Comparison of ENCODE assay signal across 1 cellular context in the genomic region with DNA sequence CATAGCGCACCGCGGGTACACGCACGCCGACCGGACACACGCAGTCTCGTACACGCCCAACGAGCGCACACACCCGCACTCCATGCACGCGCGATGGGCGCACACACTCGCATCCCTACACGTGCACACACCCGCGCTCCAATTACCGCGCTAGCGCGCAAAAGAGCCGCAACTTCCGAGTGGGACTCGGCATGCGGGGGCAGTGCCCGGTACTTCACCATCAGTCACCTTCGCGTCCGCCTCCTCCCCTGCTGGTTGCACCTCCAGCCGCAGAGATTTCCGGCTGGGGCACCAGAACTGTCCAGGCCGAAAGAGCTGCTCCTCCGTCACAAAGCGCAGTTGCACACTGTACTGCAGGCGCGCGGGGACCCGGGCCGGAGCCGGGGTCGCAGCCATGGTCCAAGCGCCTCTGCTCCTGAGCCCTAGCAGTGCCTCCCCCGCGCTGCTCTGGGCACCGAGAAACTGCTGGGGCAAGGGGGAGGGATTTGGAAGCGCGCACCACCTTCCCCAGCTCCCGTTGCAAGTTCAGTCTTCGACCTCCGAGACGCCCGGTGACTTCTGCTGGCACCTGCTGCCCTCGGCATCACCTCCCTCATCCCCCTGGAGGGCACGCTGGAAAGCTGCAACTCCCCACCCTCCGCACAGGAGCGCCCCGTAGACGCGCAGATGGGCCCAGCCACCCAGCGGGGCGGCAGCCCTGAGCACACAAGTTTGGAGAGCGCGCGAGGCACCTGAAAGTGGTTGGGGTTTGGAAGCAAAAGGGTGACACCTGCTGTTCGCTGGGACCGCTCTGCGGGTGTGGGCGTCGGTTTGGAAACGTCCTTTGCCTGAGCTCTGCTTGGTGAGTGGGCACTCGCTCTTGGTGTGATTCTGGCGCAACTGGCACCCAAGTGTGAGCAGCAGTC.
TF ChIP-seq lines count a peak whose summit lies in the region.

No MANE protein-coding gene starts in this region.

TF ChIP-seq in HepG2, 621 proteins besides CTCF, POLR2A, EP300 and RAD21 (continued from another document and continues in another):
- TF ChIP-seq, protein P1, sequence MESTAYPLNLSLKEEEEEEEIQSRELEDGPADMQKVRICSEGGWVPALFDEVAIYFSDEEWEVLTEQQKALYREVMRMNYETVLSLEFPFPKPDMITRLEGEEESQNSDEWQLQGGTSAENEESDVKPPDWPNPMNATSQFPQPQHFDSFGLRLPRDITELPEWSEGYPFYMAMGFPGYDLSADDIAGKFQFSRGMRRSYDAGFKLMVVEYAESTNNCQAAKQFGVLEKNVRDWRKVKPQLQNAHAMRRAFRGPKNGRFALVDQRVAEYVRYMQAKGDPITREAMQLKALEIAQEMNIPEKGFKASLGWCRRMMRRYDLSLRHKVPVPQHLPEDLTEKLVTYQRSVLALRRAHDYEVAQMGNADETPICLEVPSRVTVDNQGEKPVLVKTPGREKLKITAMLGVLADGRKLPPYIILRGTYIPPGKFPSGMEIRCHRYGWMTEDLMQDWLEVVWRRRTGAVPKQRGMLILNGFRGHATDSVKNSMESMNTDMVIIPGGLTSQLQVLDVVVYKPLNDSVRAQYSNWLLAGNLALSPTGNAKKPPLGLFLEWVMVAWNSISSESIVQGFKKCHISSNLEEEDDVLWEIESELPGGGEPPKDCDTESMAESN (CRISPR knock-in tag; conservative IDR thresholded peaks at IDR 0.05) = no peak
- TF ChIP-seq, protein P2, sequence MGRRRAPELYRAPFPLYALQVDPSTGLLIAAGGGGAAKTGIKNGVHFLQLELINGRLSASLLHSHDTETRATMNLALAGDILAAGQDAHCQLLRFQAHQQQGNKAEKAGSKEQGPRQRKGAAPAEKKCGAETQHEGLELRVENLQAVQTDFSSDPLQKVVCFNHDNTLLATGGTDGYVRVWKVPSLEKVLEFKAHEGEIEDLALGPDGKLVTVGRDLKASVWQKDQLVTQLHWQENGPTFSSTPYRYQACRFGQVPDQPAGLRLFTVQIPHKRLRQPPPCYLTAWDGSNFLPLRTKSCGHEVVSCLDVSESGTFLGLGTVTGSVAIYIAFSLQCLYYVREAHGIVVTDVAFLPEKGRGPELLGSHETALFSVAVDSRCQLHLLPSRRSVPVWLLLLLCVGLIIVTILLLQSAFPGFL (CRISPR knock-in tag; IDR thresholded peaks at IDR 0.05) = no peak
- TF ChIP-seq RFXAP (CRISPR knock-in tag; IDR thresholded peaks at IDR 0.05; ENCODE audit: borderline replicate concordance) = peak; percentile 70; the same call in 1 of the 2 replicates
- TF ChIP-seq ASH2L (IDR thresholded peaks at IDR 0.05; ENCODE audit: insufficient read length, low read depth, low read length) = no peak
- no peak for TF ChIP-seq IRF2 (CRISPR knock-in tag; IDR thresholded peaks at IDR 0.05)
- no peak for TF ChIP-seq NCOA1 (CRISPR knock-in tag; IDR thresholded peaks at IDR 0.05)
- TF ChIP-seq ZNF501 (CRISPR knock-in tag; IDR thresholded peaks at IDR 0.05) = peak; percentile 73
- no peak for TF ChIP-seq KAT2B (IDR thresholded peaks at IDR 0.05; ENCODE audit: borderline replicate concordance, low read depth, low read length)
- TF ChIP-seq NFIB (CRISPR knock-in tag; IDR thresholded peaks at IDR 0.05; ENCODE audit: borderline replicate concordance) = no peak
- TF ChIP-seq ZNF34 (CRISPR knock-in tag; IDR thresholded peaks at IDR 0.05; ENCODE audit: borderline replicate concordance) = no peak
- TF ChIP-seq DR1 (CRISPR knock-in tag; IDR thresholded peaks at IDR 0.05) = peak; percentile 50; the same call in 1 of the 2 replicates
- TF ChIP-seq, protein P3, sequence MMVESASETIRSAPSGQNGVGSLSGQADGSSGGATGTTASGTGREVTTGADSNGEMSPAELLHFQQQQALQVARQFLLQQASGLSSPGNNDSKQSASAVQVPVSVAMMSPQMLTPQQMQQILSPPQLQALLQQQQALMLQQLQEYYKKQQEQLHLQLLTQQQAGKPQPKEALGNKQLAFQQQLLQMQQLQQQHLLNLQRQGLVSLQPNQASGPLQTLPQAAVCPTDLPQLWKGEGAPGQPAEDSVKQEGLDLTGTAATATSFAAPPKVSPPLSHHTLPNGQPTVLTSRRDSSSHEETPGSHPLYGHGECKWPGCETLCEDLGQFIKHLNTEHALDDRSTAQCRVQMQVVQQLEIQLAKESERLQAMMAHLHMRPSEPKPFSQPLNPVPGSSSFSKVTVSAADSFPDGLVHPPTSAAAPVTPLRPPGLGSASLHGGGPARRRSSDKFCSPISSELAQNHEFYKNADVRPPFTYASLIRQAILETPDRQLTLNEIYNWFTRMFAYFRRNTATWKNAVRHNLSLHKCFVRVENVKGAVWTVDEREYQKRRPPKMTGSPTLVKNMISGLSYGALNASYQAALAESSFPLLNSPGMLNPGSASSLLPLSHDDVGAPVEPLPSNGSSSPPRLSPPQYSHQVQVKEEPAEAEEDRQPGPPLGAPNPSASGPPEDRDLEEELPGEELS (CRISPR knock-in tag; IDR thresholded peaks at IDR 0.05) = peak; percentile 48; the same call in 1 of the 2 replicates
- TF ChIP-seq ZNF550 (CRISPR knock-in tag; IDR thresholded peaks at IDR 0.05; ENCODE audit: borderline replicate concordance) = no peak
- TF ChIP-seq SRY (CRISPR knock-in tag; IDR thresholded peaks at IDR 0.05) = no peak
- TF ChIP-seq, protein P4, sequence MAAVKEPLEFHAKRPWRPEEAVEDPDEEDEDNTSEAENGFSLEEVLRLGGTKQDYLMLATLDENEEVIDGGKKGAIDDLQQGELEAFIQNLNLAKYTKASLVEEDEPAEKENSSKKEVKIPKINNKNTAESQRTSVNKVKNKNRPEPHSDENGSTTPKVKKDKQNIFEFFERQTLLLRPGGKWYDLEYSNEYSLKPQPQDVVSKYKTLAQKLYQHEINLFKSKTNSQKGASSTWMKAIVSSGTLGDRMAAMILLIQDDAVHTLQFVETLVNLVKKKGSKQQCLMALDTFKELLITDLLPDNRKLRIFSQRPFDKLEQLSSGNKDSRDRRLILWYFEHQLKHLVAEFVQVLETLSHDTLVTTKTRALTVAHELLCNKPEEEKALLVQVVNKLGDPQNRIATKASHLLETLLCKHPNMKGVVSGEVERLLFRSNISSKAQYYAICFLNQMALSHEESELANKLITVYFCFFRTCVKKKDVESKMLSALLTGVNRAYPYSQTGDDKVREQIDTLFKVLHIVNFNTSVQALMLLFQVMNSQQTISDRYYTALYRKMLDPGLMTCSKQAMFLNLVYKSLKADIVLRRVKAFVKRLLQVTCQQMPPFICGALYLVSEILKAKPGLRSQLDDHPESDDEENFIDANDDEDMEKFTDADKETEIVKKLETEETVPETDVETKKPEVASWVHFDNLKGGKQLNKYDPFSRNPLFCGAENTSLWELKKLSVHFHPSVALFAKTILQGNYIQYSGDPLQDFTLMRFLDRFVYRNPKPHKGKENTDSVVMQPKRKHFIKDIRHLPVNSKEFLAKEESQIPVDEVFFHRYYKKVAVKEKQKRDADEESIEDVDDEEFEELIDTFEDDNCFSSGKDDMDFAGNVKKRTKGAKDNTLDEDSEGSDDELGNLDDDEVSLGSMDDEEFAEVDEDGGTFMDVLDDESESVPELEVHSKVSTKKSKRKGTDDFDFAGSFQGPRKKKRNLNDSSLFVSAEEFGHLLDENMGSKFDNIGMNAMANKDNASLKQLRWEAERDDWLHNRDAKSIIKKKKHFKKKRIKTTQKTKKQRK (IDR thresholded peaks at IDR 0.05; ENCODE audit: low read length) = no peak
- TF ChIP-seq HDAC6 (IDR thresholded peaks at IDR 0.05; ENCODE audit: low read depth, low read length) = no peak
- peak; percentile 4; the same call in 1 of the 2 replicates for TF ChIP-seq HDAC2 (CRISPR knock-in tag; IDR thresholded peaks at IDR 0.05)
- TF ChIP-seq, protein P5, sequence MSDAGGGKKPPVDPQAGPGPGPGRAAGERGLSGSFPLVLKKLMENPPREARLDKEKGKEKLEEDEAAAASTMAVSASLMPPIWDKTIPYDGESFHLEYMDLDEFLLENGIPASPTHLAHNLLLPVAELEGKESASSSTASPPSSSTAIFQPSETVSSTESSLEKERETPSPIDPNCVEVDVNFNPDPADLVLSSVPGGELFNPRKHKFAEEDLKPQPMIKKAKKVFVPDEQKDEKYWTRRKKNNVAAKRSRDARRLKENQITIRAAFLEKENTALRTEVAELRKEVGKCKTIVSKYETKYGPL (CRISPR knock-in tag; IDR thresholded peaks at IDR 0.05) = no peak
- peak; percentile 35; the same call in 1 of the 2 replicates for TF ChIP-seq ZNF331 (CRISPR knock-in tag; IDR thresholded peaks at IDR 0.05)
- TF ChIP-seq SRSF1 (optimal IDR thresholded peaks at IDR 0.05; ENCODE audit: low read depth, low read length) = no peak
- no peak for TF ChIP-seq ZNF839 (CRISPR knock-in tag; IDR thresholded peaks at IDR 0.05; ENCODE audit: borderline replicate concordance)
- TF ChIP-seq, protein P6, sequence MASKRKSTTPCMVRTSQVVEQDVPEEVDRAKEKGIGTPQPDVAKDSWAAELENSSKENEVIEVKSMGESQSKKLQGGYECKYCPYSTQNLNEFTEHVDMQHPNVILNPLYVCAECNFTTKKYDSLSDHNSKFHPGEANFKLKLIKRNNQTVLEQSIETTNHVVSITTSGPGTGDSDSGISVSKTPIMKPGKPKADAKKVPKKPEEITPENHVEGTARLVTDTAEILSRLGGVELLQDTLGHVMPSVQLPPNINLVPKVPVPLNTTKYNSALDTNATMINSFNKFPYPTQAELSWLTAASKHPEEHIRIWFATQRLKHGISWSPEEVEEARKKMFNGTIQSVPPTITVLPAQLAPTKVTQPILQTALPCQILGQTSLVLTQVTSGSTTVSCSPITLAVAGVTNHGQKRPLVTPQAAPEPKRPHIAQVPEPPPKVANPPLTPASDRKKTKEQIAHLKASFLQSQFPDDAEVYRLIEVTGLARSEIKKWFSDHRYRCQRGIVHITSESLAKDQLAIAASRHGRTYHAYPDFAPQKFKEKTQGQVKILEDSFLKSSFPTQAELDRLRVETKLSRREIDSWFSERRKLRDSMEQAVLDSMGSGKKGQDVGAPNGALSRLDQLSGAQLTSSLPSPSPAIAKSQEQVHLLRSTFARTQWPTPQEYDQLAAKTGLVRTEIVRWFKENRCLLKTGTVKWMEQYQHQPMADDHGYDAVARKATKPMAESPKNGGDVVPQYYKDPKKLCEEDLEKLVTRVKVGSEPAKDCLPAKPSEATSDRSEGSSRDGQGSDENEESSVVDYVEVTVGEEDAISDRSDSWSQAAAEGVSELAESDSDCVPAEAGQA (IDR thresholded peaks at IDR 0.05; ENCODE audit: low read depth) = no peak
- TF ChIP-seq, protein P6 (CRISPR knock-in tag; IDR thresholded peaks at IDR 0.05; ENCODE audit: borderline replicate concordance) = no peak
- TF ChIP-seq ZKSCAN5 (CRISPR knock-in tag; IDR thresholded peaks at IDR 0.05) = no peak
- 0 out of 2 replicates have a peak, but pooled peaks have one; percentile 35 for TF ChIP-seq ZNF605 (CRISPR knock-in tag; IDR thresholded peaks at IDR 0.05)
- TF ChIP-seq, protein P7, sequence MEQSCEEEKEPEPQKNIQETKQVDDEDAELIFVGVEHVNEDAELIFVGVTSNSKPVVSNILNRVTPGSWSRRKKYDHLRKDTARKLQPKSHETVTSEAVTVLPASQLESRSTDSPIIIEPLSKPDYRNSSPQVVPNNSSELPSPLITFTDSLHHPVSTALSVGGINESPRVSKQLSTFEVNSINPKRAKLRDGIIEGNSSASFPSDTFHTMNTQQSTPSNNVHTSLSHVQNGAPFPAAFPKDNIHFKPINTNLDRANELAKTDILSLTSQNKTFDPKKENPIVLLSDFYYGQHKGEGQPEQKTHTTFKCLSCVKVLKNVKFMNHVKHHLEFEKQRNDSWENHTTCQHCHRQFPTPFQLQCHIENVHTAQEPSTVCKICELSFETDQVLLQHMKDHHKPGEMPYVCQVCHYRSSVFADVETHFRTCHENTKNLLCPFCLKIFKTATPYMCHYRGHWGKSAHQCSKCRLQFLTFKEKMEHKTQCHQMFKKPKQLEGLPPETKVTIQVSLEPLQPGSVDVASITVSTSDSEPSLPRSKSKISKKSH (CRISPR knock-in tag; IDR thresholded peaks at IDR 0.05; ENCODE audit: borderline replicate concordance) = peak; percentile 44; the same call in 1 of the 2 replicates
- no peak for TF ChIP-seq ZNF124 (CRISPR knock-in tag; IDR thresholded peaks at IDR 0.05)
- no peak for TF ChIP-seq KMT2A (CRISPR knock-in tag; IDR thresholded peaks at IDR 0.05)
- no peak for TF ChIP-seq ZFP62 (CRISPR knock-in tag; IDR thresholded peaks at IDR 0.05)
- no peak for TF ChIP-seq CEBPG (CRISPR knock-in tag; IDR thresholded peaks at IDR 0.05)
- no peak; the same call in 1 of the 2 replicates for TF ChIP-seq SAFB2 (CRISPR knock-in tag; IDR thresholded peaks at IDR 0.05; ENCODE audit: borderline replicate concordance, low read depth)
- no peak for TF ChIP-seq PPARG (CRISPR knock-in tag; conservative IDR thresholded peaks at IDR 0.05)
- TF ChIP-seq ZNF790 (CRISPR knock-in tag; IDR thresholded peaks at IDR 0.05; ENCODE audit: borderline replicate concordance) = no peak
- TF ChIP-seq MED8 (CRISPR knock-in tag; IDR thresholded peaks at IDR 0.05; ENCODE audit: insufficient replicate concordance) = no peak
- TF ChIP-seq, protein P8, sequence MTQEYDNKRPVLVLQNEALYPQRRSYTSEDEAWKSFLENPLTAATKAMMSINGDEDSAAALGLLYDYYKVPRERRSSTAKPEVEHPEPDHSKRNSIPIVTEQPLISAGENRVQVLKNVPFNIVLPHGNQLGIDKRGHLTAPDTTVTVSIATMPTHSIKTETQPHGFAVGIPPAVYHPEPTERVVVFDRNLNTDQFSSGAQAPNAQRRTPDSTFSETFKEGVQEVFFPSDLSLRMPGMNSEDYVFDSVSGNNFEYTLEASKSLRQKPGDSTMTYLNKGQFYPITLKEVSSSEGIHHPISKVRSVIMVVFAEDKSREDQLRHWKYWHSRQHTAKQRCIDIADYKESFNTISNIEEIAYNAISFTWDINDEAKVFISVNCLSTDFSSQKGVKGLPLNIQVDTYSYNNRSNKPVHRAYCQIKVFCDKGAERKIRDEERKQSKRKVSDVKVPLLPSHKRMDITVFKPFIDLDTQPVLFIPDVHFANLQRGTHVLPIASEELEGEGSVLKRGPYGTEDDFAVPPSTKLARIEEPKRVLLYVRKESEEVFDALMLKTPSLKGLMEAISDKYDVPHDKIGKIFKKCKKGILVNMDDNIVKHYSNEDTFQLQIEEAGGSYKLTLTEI (CRISPR knock-in tag; conservative IDR thresholded peaks at IDR 0.05) = no peak
- no peak; the same call in 1 of the 2 replicates for TF ChIP-seq PHF21A (CRISPR knock-in tag; IDR thresholded peaks at IDR 0.05)
- no peak for TF ChIP-seq SNAPC2 (CRISPR knock-in tag; IDR thresholded peaks at IDR 0.05)
- 0 out of 2 replicates have a peak, but pooled peaks have one; percentile 28 for TF ChIP-seq PHF8 (CRISPR knock-in tag; IDR thresholded peaks at IDR 0.05)
